In the genomic region with DNA sequence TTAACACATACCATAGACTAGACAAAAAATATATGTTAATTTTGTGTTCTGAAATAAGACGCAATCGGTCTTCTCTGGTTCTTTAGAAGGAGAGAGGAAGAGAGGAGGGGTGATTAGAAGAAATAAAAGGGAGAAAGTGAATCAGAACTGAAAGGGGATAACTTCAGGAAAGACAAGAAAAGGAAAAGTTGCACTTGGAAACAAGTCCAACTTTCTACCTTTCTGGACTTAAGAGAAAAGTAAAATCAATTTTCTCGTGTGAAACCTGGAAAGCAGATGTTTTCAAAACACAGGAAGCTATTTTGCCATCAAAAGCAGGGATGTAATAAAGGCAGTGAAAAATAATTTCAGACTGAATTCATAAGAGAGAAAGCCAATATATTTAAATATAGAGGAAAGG, we compare ENCODE assay signal across 10 cellular contexts. TPM values are rescaled to one million over a fixed set of nuclear protein-coding genes. Genes with fewer than 3 reads are reported as not detected.
DNase-seq lines count a peak whose midpoint lies in the region; ATAC-seq and TF ChIP-seq lines count a peak whose summit lies in the region.
"Had no signal": no experiment of that assay in that cellular context is flagged by ENCODE, and none has a peak within 500 bp of the region (broad histone marks: within the 10 kb centered on the region; RNA-seq: fewer than 3 reads in every experiment).

No MANE protein-coding gene starts in this region.

- no peaks in the 10 kb centered on the region for H3K36me3 Mint-ChIP-seq in WTC11

- no peak for TF ChIP-seq POLR2A in HCT116 (IDR thresholded peaks at IDR 0.05; ENCODE audit: borderline replicate concordance, extremely low read depth, insufficient read depth, insufficient read length)

- H3K27ac ChIP-seq in HCT116 (ENCODE audit: low read depth, low read length): no peak overlapping the region
- H3K27ac ChIP-seq in skeletal muscle tissue (ENCODE audit: low read depth, low read length): peak overlapping the region; percentile 84

- no peaks in the 10 kb centered on the region for H3K9me3 Mint-ChIP-seq in WTC11

- H2AFZ ChIP-seq in HCT116 (ENCODE audit: low read depth, low read length, poor library complexity, severe bottlenecking): no peak overlapping the region

- CTCF ChIA-PET in HCT116 (lab: Charles Lee) (no interaction called here), WTC11 (lab: Charles Lee) (no interaction called here)

- H3K36me3 ChIP-seq in HCT116 (ENCODE audit: control insufficient read depth in 1 of 2, insufficient read depth in 2 of 2, low read length in 2 of 2) (no peaks in the 10 kb centered on the region), skeletal muscle tissue (ENCODE audit: control insufficient read depth in 3 of 3, insufficient read depth in 3 of 3, low read length in 3 of 3) (no peaks in the 10 kb centered on the region)

- TF ChIP-seq RAD21 in HCT116 (IDR thresholded peaks at IDR 0.05; ENCODE audit: low read depth): no peak

- H3K27me3 ChIP-seq in HCT116 (ENCODE audit: insufficient read depth, low read length): no peaks in the 10 kb centered on the region
- peaks cover 0 to 2% (median 2%) of the 10 kb centered on the region in 3 donors for H3K27me3 ChIP-seq in skeletal muscle tissue (ENCODE audit: control insufficient read depth in 3 of 3, insufficient read depth in 3 of 3, low read length in 3 of 3)

- H3K4me1 ChIP-seq in HCT116 (ENCODE audit: control insufficient read depth in 1 of 2, insufficient read depth in 2 of 2, low read length in 2 of 2) (peaks cover 27 to 36% of the 10 kb centered on the region in 2 experiments), skeletal muscle tissue (ENCODE audit: control insufficient read depth in 3 of 3, insufficient read depth in 3 of 3, low read length in 3 of 3) (peaks cover 18 to 41% (median 23%) of the 10 kb centered on the region in 3 donors)

- DNase-seq in HCT116 (ENCODE audit: low read depth, low spot score) (no peak), WTC11 (ENCODE audit: low spot score) (no peak), foreskin fibroblast (no peak), epidermal melanocyte (ENCODE audit: insufficient read length, low spot score) (no peak), amygdala (lab: John Stamatoyannopoulos, UW) (no peak), activated T-cell treated with anti-CD3 and anti-CD28 coated beads for 4 hours (no peak), NCI-H2081 treated with DMSO at 0.1 percent for 48 hours (lab: John Stamatoyannopoulos, UW) (no peak)
- DNase-seq: activated T-cell treated with anti-CD3 and anti-CD28 coated beads, Interleukin-2, amount 50 U/mL, for 1 hour; SIG-M5 had no signal

- RAD21 ChIA-PET in HCT116 (lab: Charles Lee; ENCODE audit: low non-redundant PET in 1 of 2, low total read pairs in 2 of 2, uncharacterized antibody in 2 of 2, unreplicated experiment in 2 of 2): interaction anchor here (0.6 to 0.7 kb wide), 4 partner anchors 8 to 822 kb away, joined by 3 to 4 read pairs (median 4); no protein-coding TSS in a partner anchor

- no peak overlapping the region for H3K4me3 ChIP-seq in HCT116 (replicated peaks in 1 of 2; ENCODE audit: low read depth in 1 of 2, low read length in 2 of 2)
- H3K4me3 ChIP-seq in foreskin fibroblast (ENCODE audit: low read depth in 1 of 2, low read length in 2 of 2): peak overlapping the region; percentile 58 to 63
- H3K4me3 ChIP-seq in skeletal muscle tissue (ENCODE audit: low read length in 3 of 3): peak overlapping the region; percentile 76 to 91 (median 76)

- POLR2A ChIA-PET in HCT116 (lab: Charles Lee) (no interaction called here), WTC11 (lab: Charles Lee) (no interaction called here)

- peak overlapping the region; percentile 74 for H3K4me3 Mint-ChIP-seq in WTC11

- intact Hi-C loops in HCT116 (cut with micrococcal nuclease): loop anchor here (10.0 kb wide), 1 partner anchor 225 kb away; no protein-coding TSS in a partner anchor

- peaks cover 59% of the 10 kb centered on the region for H3K27me3 Mint-ChIP-seq in WTC11 (ENCODE audit: low read depth)

- ATAC-seq in HCT116: no peak
- ATAC-seq in WTC11: no peak

- no peaks in the 10 kb centered on the region for H3K9me3 ChIP-seq in HCT116 (ENCODE audit: control insufficient read depth in 1 of 2, insufficient read depth in 1 of 2, low read depth in 1 of 2, low read length in 2 of 2)
- H3K9me3 ChIP-seq in skeletal muscle tissue (ENCODE audit: control insufficient read depth in 3 of 3, low read length in 3 of 3): no peaks in the 10 kb centered on the region

- BruUV-seq in HCT116 (replicated peaks; lab: Mats Ljungman, UMichigan): no TSS peak

- H3K27ac Mint-ChIP-seq in WTC11: no peak overlapping the region

- no peaks in the 10 kb centered on the region for H3K9me2 ChIP-seq in HCT116 (ENCODE audit: insufficient read depth)

- peaks cover 29% of the 10 kb centered on the region for H3K79me2 ChIP-seq in HCT116 (ENCODE audit: insufficient read depth, low read length)

- H3K4me1 Mint-ChIP-seq in WTC11: peaks cover 55% of the 10 kb centered on the region

- TF ChIP-seq CTCF in HCT116 (IDR thresholded peaks at IDR 0.05 in 2 of 3, conservative IDR thresholded peaks at IDR 0.05 in 1 of 3; ENCODE audit: borderline replicate concordance in 1 of 3, insufficient read depth in 1 of 3, low read depth in 2 of 3, low read length in 2 of 3) (no peak), WTC11 (IDR thresholded peaks at IDR 0.05) (no peak), foreskin fibroblast (IDR thresholded peaks at IDR 0.05; ENCODE audit: low read depth, low read length) (no peak)

- no peaks in the 10 kb centered on the region for H4K20me1 ChIP-seq in HCT116 (ENCODE audit: insufficient read depth)

- peak overlapping the region; percentile 85 for H3K4me2 ChIP-seq in HCT116 (ENCODE audit: low read length)

- H3K9ac ChIP-seq in HCT116 (ENCODE audit: low read length) (no peak overlapping the region), skeletal muscle tissue (ENCODE audit: low read depth in 1 of 3, low read length in 3 of 3) (peak overlapping the region; percentile 79 to 90 (median 88))

TF ChIP-seq in HCT116, 20 proteins besides CTCF, POLR2A, EP300 and RAD21 (continues in another document):
- TF ChIP-seq ZNF274 (IDR thresholded peaks at IDR 0.05; ENCODE audit: low read depth, low read length) (no peak), REST (IDR thresholded peaks at IDR 0.05; ENCODE audit: low read depth) (no peak), EZH2phosphoT487 (IDR thresholded peaks at IDR 0.05; ENCODE audit: borderline replicate concordance) (no peak), TCF7L2 (IDR thresholded peaks at IDR 0.05; ENCODE audit: borderline replicate concordance, extremely low read depth, insufficient read depth, insufficient read length) (no peak)

TF ChIP-seq in WTC11, 78 proteins besides CTCF, POLR2A, EP300 and RAD21 (continues in another document):
- TF ChIP-seq ZNF219 (CRISPR knock-in tag; IDR thresholded peaks at IDR 0.05; ENCODE audit: borderline replicate concordance) (no peak), USF1 (CRISPR knock-in tag; IDR thresholded peaks at IDR 0.05) (no peak), AR (CRISPR knock-in tag; IDR thresholded peaks at IDR 0.05) (no peak), ZNF138 (CRISPR knock-in tag; conservative IDR thresholded peaks at IDR 0.05) (no peak), IRF2 (CRISPR knock-in tag; IDR thresholded peaks at IDR 0.05; ENCODE audit: borderline replicate concordance, low read depth) (no peak), ZNF121 (CRISPR knock-in tag; IDR thresholded peaks at IDR 0.05) (no peak), SOX15 (CRISPR knock-in tag; IDR thresholded peaks at IDR 0.05) (no peak), TEAD4 (CRISPR knock-in tag; IDR thresholded peaks at IDR 0.05) (no peak), ZNF396 (CRISPR knock-in tag; IDR thresholded peaks at IDR 0.05; ENCODE audit: borderline replicate concordance) (no peak), JUN (CRISPR knock-in tag; IDR thresholded peaks at IDR 0.05) (no peak)
- TF ChIP-seq, protein P1, sequence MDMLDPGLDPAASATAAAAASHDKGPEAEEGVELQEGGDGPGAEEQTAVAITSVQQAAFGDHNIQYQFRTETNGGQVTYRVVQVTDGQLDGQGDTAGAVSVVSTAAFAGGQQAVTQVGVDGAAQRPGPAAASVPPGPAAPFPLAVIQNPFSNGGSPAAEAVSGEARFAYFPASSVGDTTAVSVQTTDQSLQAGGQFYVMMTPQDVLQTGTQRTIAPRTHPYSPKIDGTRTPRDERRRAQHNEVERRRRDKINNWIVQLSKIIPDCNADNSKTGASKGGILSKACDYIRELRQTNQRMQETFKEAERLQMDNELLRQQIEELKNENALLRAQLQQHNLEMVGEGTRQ (CRISPR knock-in tag; IDR thresholded peaks at IDR 0.05): no peak

RNA-seq across cellular contexts. Expression of gene ZFHX3, which starts 11.9 kb away (rescaled TPM):
- total RNA-seq in HCT116 (2021; ENCODE audit: unreplicated experiment) (6.3 TPM), WTC11 (2021) (2.7 to 5.7 TPM (median 3.1 TPM) in 3 replicates), skeletal muscle tissue (8.9 TPM)
- 1.5 and 1.8 TPM in 2 replicates for polyA plus RNA-seq in HCT116 (2012)

Comparison
In these comparisons a context has a peak if more than half of its experiments do, and no peak if none do; other contexts are left out.
1. H3K4me3 ChIP-seq: peak in foreskin fibroblast (2 of 2) and skeletal muscle tissue (3 of 3); none in HCT116 (0 of 2).